In the genomic region with DNA sequence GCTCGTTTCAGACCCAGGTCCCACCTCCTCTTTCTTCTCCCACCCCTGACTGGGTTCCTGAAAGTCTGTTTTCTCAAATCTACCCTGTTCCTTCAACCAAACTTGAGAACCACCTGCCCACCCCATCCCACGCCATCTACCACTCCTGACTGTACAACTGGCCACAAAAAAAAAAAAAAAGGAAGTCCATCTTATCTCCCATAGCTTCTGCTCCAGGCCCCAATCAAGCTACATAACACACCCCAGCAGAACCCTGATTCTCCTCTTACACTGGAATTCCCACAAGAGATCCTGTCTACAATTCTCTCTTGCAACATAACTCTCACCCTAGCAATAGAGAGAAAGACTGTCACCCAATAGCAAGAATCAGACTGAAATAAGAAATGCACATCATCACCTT, we compare ENCODE assay signal across 27 cellular contexts. TPM values are rescaled to one million over a fixed set of nuclear protein-coding genes. Genes with fewer than 3 reads are reported as not detected.
"Had no signal": no experiment of that assay in that cellular context is flagged by ENCODE, and none has a peak within 500 bp of the region (broad histone marks: within the 10 kb centered on the region; RNA-seq: fewer than 3 reads in every experiment).

No MANE protein-coding gene starts in this region.

- H3K4me2 ChIP-seq: neural progenitor cell, smooth muscle cell had no signal

- H2AFZ ChIP-seq: neural progenitor cell, parathyroid adenoma had no signal

- H3K27ac ChIP-seq: left ventricle myocardium inferior, neural progenitor cell, neutrophil, parathyroid adenoma, right atrium auricular region, right lobe of liver, suprapubic skin, thoracic aorta, tibial artery, upper lobe of right lung had no signal

- H3K9ac ChIP-seq: neural progenitor cell, parathyroid adenoma had no signal

- FAIRE-seq: islet of Langerhans, urothelium cell line had no signal

- H3K4me1 ChIP-seq: left ventricle myocardium inferior, parathyroid adenoma, right atrium auricular region, right lobe of liver, suprapubic skin, tibial artery, upper lobe of right lung had no signal

- H3K9me3 ChIP-seq: left ventricle myocardium inferior, neutrophil, right atrium auricular region, right lobe of liver, suprapubic skin, thoracic aorta, tibial artery, upper lobe of right lung had no signal

- DNase-seq: hypothalamus; immature natural killer cell; left ventricle myocardium inferior; mesendoderm; naive B cell; natural killer cell; nephron progenitor cell; occipital lobe; right lobe of liver; stimulated activated CD4-positive, alpha-beta T cell treated with anti-CD3 and anti-CD28 coated beads, Interleukin-2, amount 100 ng/mL, for 24 hours; stimulated activated CD4-positive, alpha-beta T cell treated with anti-CD3 and anti-CD28 coated beads, Interleukin-4, amount 100 ng/mL, for 1 hour; stimulated activated naive CD4-positive, alpha-beta T cell; tibial artery; trophoblast cell; upper lobe of right lung had no signal

- H3K79me2 ChIP-seq: parathyroid adenoma had no signal

- H3K36me3 ChIP-seq: left ventricle myocardium inferior, neural progenitor cell, neutrophil, right atrium auricular region, right lobe of liver, suprapubic skin, thoracic aorta, tibial artery, upper lobe of right lung had no signal

- ATAC-seq: natural killer cell; right lobe of liver; stimulated activated effector memory CD8-positive, alpha-beta T cell treated with anti-CD3 and anti-CD28 coated beads, Interleukin-12 subunit alpha, Interleukin-12 subunit beta, amount 100 ng/mL, for 72 hours; upper lobe of right lung had no signal

- H3K4me3 ChIP-seq: left ventricle myocardium inferior, lung, neural progenitor cell, right atrium auricular region, right lobe of liver, smooth muscle cell, suprapubic skin, thoracic aorta, tibial artery, upper lobe of right lung had no signal

- H3K27me3 ChIP-seq: right atrium auricular region, right lobe of liver, upper lobe of right lung had no signal

RNA-seq across cellular contexts. Expression of a gene that starts 39.2 kb away (rescaled TPM):
- total RNA-seq: mononuclear cell, natural killer cell had no signal
